ENCODE assay signal across 8 cellular contexts in genomic region chr14:104688755-104689619, GRCh38. TPM values are rescaled to one million over a fixed set of nuclear protein-coding genes. Genes with fewer than 3 reads are reported as not detected.
DNase-seq lines count a peak whose midpoint lies in the region; ATAC-seq and TF ChIP-seq lines count a peak whose summit lies in the region.

Gene INF2 (plus strand): TSS chr14:104689618. CDS start chr14:104701366, 11,748 bp downstream.

- H3K36me3 Mint-ChIP-seq in activated naive CD4-positive, alpha-beta T cell treated with anti-CD3 and anti-CD28 coated beads, Interleukin-2, amount 10 ng/mL, durations not matched to agents 7 days and 5 days: peaks cover 11% of the 10 kb centered on the region
- no peaks in the 10 kb centered on the region for H3K36me3 Mint-ChIP-seq in neural crest cell (ENCODE audit: low read depth)

- BruUV-seq in Panc1 (replicated peaks; lab: Mats Ljungman, UMichigan): no TSS peak

- H3K27ac Mint-ChIP-seq in activated naive CD4-positive, alpha-beta T cell treated with anti-CD3 and anti-CD28 coated beads, Interleukin-2, amount 10 ng/mL, durations not matched to agents 7 days and 5 days: peak within 1 kb of the TSS; percentile 24
- no peak within 1 kb of the TSS for H3K27ac Mint-ChIP-seq in neural crest cell (ENCODE audit: unreplicated experiment)

- H3K9me3 ChIP-seq in Panc1 (ENCODE audit: control insufficient read depth, insufficient read depth, low read depth, low read length): no peaks in the 10 kb centered on the region

- TF ChIP-seq CTCF in Panc1 (IDR thresholded peaks at IDR 0.05) (no peak; the same call in 1 of the 2 replicates), neural crest cell (conservative IDR thresholded peaks at IDR 0.05) (peak; percentile 27)

- peaks cover 43% of the 10 kb centered on the region for H3K4me1 ChIP-seq in Panc1 (ENCODE audit: control insufficient read depth, insufficient read depth, low read length)

- in situ Hi-C loops in Panc1 (cut with HindIII; ENCODE audit: low pct_unique_long_range_greater_than_20kb, low sequenced_read_pairs): no loop called here

- H3K27ac ChIP-seq in Panc1 (ENCODE audit: low read length): peak within 1 kb of the TSS; percentile 93

- peaks cover 28% of the 10 kb centered on the region for H3K27me3 Mint-ChIP-seq in activated naive CD4-positive, alpha-beta T cell treated with anti-CD3 and anti-CD28 coated beads, Interleukin-2, amount 10 ng/mL, durations not matched to agents 7 days and 5 days
- H3K27me3 Mint-ChIP-seq in neural crest cell (ENCODE audit: low read depth): no peaks in the 10 kb centered on the region

- peak within 1 kb of the TSS; percentile 73 to 78 for H3K4me3 ChIP-seq in Panc1 (ENCODE audit: low read depth in 2 of 2, low read length in 2 of 2)

- peak; percentile 77 for DNase-seq in DMS53 (lab: John Stamatoyannopoulos, UW)
- no peak for DNase-seq in Panc1 (ENCODE audit: low read depth, low spot score)
- DNase-seq in activated naive CD4-positive, alpha-beta T cell treated with anti-CD3 and anti-CD28 coated beads, Interleukin-2, amount 10 ng/mL, durations not matched to agents 7 days and 5 days: peak; percentile 71
- DNase-seq in germinal center (ENCODE audit: low spot score): peak; percentile 89
- DNase-seq in neural crest cell (ENCODE audit: low read depth, low spot score): no peak
- DNase-seq in ureter (ENCODE audit: low spot score): no peak

- POLR2A ChIA-PET in Panc1 (lab: Charles Lee): interaction anchor here (0.7 to 1.7 kb wide), 2 partner anchors 8 to 9 kb away, joined by 3 to 6 read pairs; no protein-coding TSS in a partner anchor

- ATAC-seq in HG02798 (IDR thresholded peaks at IDR 0.05; ENCODE audit: poor library complexity, unreplicated experiment) (peak; percentile 43), Panc1 (peak; percentile 62), GM19351 (IDR thresholded peaks at IDR 0.05; ENCODE audit: unreplicated experiment) (no peak)

- intact Hi-C loops in Panc1 (cut with micrococcal nuclease; ENCODE audit: unreplicated experiment): no loop called here

- H3K9me3 Mint-ChIP-seq in activated naive CD4-positive, alpha-beta T cell treated with anti-CD3 and anti-CD28 coated beads, Interleukin-2, amount 10 ng/mL, durations not matched to agents 7 days and 5 days: no peaks in the 10 kb centered on the region
- peaks cover 6% of the 10 kb centered on the region for H3K9me3 Mint-ChIP-seq in neural crest cell

- H3K36me3 ChIP-seq in Panc1 (ENCODE audit: control insufficient read depth, insufficient read depth, low read length): peaks cover 6% of the 10 kb centered on the region; the same call in 1 of the 2 replicates

- H3K4me3 Mint-ChIP-seq in activated naive CD4-positive, alpha-beta T cell treated with anti-CD3 and anti-CD28 coated beads, Interleukin-2, amount 10 ng/mL, durations not matched to agents 7 days and 5 days: peak within 1 kb of the TSS; percentile 84
- peak within 1 kb of the TSS; percentile 76 for H3K4me3 Mint-ChIP-seq in neural crest cell

- H3K27me3 ChIP-seq in Panc1 (ENCODE audit: control insufficient read depth, insufficient read depth, low read length): no peaks in the 10 kb centered on the region

- H3K4me1 Mint-ChIP-seq in activated naive CD4-positive, alpha-beta T cell treated with anti-CD3 and anti-CD28 coated beads, Interleukin-2, amount 10 ng/mL, durations not matched to agents 7 days and 5 days: peaks cover 73% of the 10 kb centered on the region
- H3K4me1 Mint-ChIP-seq in neural crest cell: peaks cover 22% of the 10 kb centered on the region

- CTCF ChIA-PET in Panc1 (lab: Charles Lee): interaction anchor here (1.5 kb wide), 1 partner anchor 23 kb away, joined by 4 read pairs; no protein-coding TSS in a partner anchor
- CTCF ChIA-PET in activated naive CD4-positive, alpha-beta T cell treated with anti-CD3 and anti-CD28 coated beads, Interleukin-2, amount 10 ng/mL, durations not matched to agents 7 days and 5 days (lab: Charles Lee): no interaction called here

RNA-seq across cellular contexts. Expression of gene INF2, which starts in this region (rescaled TPM):
- total RNA-seq in Panc1 (2021; ENCODE audit: unreplicated experiment) (195 TPM), neural crest cell (60.6 and 61.7 TPM in 2 replicates), ureter (81.6 TPM)
- polyA plus RNA-seq in Panc1 (2012; ENCODE audit: insufficient read length): 179 TPM

Comparison
In these comparisons a context has a peak if more than half of its experiments do, and no peak if none do; other contexts are left out.
1. DNase-seq: peak in DMS53 (single experiment), activated naive CD4-positive, alpha-beta T cell treated with anti-CD3 and anti-CD28 coated beads, Interleukin-2, amount 10 ng/mL, durations not matched to agents 7 days and 5 days (single experiment) and germinal center (single experiment); none in Panc1 (single experiment), neural crest cell (single experiment) and ureter (single experiment).